16 cellular contexts compared by ENCODE assay signal in the genomic region with DNA sequence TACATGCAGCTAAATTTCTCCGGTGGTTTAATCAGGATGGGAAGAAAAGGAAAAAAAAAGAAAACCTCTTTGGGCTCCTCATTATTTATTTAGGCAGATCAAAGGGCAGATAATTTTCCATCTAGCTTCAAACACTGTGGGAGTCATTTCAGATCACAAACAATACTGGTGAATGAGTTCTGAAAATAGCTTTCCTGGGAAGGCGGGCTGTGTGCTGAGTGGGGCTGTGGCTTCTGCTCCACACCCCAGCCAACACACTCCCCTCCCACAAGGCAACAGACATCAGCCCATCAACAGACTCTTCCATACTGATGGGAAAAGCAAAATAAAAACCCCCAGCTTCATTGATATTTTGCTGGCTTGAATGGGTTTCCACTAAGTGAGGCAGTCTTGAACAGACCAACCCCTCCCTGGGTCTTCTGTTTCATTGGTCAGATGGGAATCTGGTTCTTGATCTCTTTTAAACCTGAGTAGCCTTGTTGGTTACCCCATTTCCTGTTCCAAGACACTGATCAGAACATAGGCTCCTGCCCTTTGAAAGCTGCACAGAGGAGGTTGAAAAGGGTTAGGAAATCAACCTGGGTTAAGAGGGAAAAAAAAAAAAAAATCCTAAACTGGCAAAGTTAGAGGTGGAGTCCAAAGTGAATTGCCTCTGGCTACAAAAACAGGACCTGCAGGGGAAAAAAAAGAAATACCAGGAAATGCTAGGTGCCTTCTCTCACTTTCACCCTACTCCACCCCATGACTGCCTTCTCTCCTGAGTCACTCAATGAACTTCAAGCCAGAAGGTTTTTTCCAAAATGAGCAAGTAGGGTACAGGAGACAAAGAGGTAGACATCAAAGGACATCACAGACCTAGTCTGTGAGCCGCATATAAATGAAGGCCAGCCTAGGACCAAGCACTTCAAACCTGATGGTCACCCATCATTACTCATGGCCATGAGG. TPM values are rescaled to one million over a fixed set of nuclear protein-coding genes. Genes with fewer than 3 reads are reported as not detected.
DNase-seq lines count a peak whose midpoint lies in the region; ATAC-seq and TF ChIP-seq lines count a peak whose summit lies in the region.
"Had no signal": no experiment of that assay in that cellular context is flagged by ENCODE, and none has a peak within 500 bp of the region (broad histone marks: within the 10 kb centered on the region; RNA-seq: fewer than 3 reads in every experiment).

No MANE protein-coding gene starts in this region.

- H3K36me3 ChIP-seq in WERI-Rb-1, result no peaks in the 10 kb centered on the region
- H3K36me3 ChIP-seq: suprapubic skin had no signal

- no peaks in the 10 kb centered on the region for H3K9me3 Mint-ChIP-seq in stimulated activated effector memory CD8-positive, alpha-beta T cell treated with anti-CD3 and anti-CD28 coated beads, Interleukin-12 subunit alpha, Interleukin-12 subunit beta, amount 100 ng/mL, for 72 hours
- H3K9me3 Mint-ChIP-seq: natural killer cell treated with Interleukin-12 subunit alpha and Interleukin-12 subunit beta and Interleukin-15 and Interleukin-18, amount 100 ng/mL, for 72 hours had no signal

- peak; percentile 85 for ATAC-seq in foreskin keratinocyte
- peak; percentile 53 for ATAC-seq in stimulated activated effector memory CD8-positive, alpha-beta T cell treated with anti-CD3 and anti-CD28 coated beads, Interleukin-12 subunit alpha, Interleukin-12 subunit beta, amount 100 ng/mL, for 72 hours
- ATAC-seq: HepG2; natural killer cell treated with Interleukin-12 subunit alpha and Interleukin-12 subunit beta and Interleukin-15 and Interleukin-18, amount 100 ng/mL, for 72 hours had no signal

- H3K27ac ChIP-seq in foreskin keratinocyte (no peak overlapping the region), WERI-Rb-1 (no peak overlapping the region)
- H3K27ac ChIP-seq: suprapubic skin had no signal

- no peaks in the 10 kb centered on the region for H3K9me3 ChIP-seq in WERI-Rb-1 (ENCODE audit: severe bottlenecking)
- H3K9me3 ChIP-seq: suprapubic skin had no signal

- H3K4me1 Mint-ChIP-seq in stimulated activated effector memory CD8-positive, alpha-beta T cell treated with anti-CD3 and anti-CD28 coated beads, Interleukin-12 subunit alpha, Interleukin-12 subunit beta, amount 100 ng/mL, for 72 hours, result no peaks in the 10 kb centered on the region

- peak; percentile 3 for DNase-seq in DMS53 (lab: John Stamatoyannopoulos, UW)
- no peak for DNase-seq in DMS53 treated with DMSO at 0.1 percent for 48 hours (lab: John Stamatoyannopoulos, UW; ENCODE audit: unreplicated experiment)
- peak; percentile 40 for DNase-seq in NCI-H1417 treated with DMSO at 0.1 percent for 48 hours (lab: John Stamatoyannopoulos, UW)
- DNase-seq in foreskin keratinocyte, result peak in 1 of 2 donors; percentile 72
- no peak for DNase-seq in stimulated activated effector memory CD8-positive, alpha-beta T cell treated with anti-CD3 and anti-CD28 coated beads, Interleukin-12 subunit alpha, Interleukin-12 subunit beta, amount 100 ng/mL, for 72 hours (ENCODE audit: low spot score in 2 of 2)
- DNase-seq in WERI-Rb-1, result no peak
- DNase-seq in GM19240 (ENCODE audit: insufficient read length, low spot score), result no peak
- no peak for DNase-seq in ureter (ENCODE audit: low spot score)
- DNase-seq: activated CD4-positive, alpha-beta T cell treated with anti-CD3 and anti-CD28 coated beads for 48 hours; cerebellar nuclear complex; foreskin fibroblast; retina; SHP77 treated with DMSO at 0.1 percent for 48 hours had no signal

- H3K4me3 Mint-ChIP-seq in stimulated activated effector memory CD8-positive, alpha-beta T cell treated with anti-CD3 and anti-CD28 coated beads, Interleukin-12 subunit alpha, Interleukin-12 subunit beta, amount 100 ng/mL, for 72 hours, result no peak overlapping the region
- H3K4me3 Mint-ChIP-seq: natural killer cell treated with Interleukin-12 subunit alpha and Interleukin-12 subunit beta and Interleukin-15 and Interleukin-18, amount 100 ng/mL, for 72 hours had no signal

- no peaks in the 10 kb centered on the region for H3K4me1 ChIP-seq in foreskin keratinocyte

- no peak overlapping the region for H3K4me3 ChIP-seq in WERI-Rb-1 (ENCODE audit: low read depth, low read length)
- H3K4me3 ChIP-seq: suprapubic skin had no signal

- H3K27ac Mint-ChIP-seq in stimulated activated effector memory CD8-positive, alpha-beta T cell treated with anti-CD3 and anti-CD28 coated beads, Interleukin-12 subunit alpha, Interleukin-12 subunit beta, amount 100 ng/mL, for 72 hours, result no peak overlapping the region
- H3K27ac Mint-ChIP-seq: natural killer cell treated with Interleukin-12 subunit alpha and Interleukin-12 subunit beta and Interleukin-15 and Interleukin-18, amount 100 ng/mL, for 72 hours had no signal

- no peaks in the 10 kb centered on the region for H3K36me3 Mint-ChIP-seq in stimulated activated effector memory CD8-positive, alpha-beta T cell treated with anti-CD3 and anti-CD28 coated beads, Interleukin-12 subunit alpha, Interleukin-12 subunit beta, amount 100 ng/mL, for 72 hours
- H3K36me3 Mint-ChIP-seq: natural killer cell treated with Interleukin-12 subunit alpha and Interleukin-12 subunit beta and Interleukin-15 and Interleukin-18, amount 100 ng/mL, for 72 hours had no signal

- H3K27me3 ChIP-seq in foreskin keratinocyte (no peaks in the 10 kb centered on the region), WERI-Rb-1 (ENCODE audit: insufficient read depth, low read depth, severe bottlenecking) (peaks cover 7% of the 10 kb centered on the region)
- H3K27me3 ChIP-seq: suprapubic skin had no signal

- TF ChIP-seq CTCF in foreskin keratinocyte (conservative IDR thresholded peaks at IDR 0.05) (no peak), WERI-Rb-1 (IDR thresholded peaks at IDR 0.05; ENCODE audit: low read depth, low read length) (no peak)

RNA-seq across cellular contexts. Expression of a gene that starts 20.0 kb away (rescaled TPM):
- total RNA-seq in foreskin keratinocyte (3.8 and 5.2 TPM in 2 replicates), ureter (27.5 TPM)
- polyA plus RNA-seq in foreskin keratinocyte, result 0.58 and 0.95 TPM in 2 replicates

Comparison
In these comparisons a context has a peak if more than half of its experiments do, and no peak if none do; other contexts are left out.
1. DNase-seq: peak in DMS53 (single experiment) and NCI-H1417 treated with DMSO at 0.1 percent for 48 hours (single experiment); none in DMS53 treated with DMSO at 0.1 percent for 48 hours (single experiment), stimulated activated effector memory CD8-positive, alpha-beta T cell treated with anti-CD3 and anti-CD28 coated beads, Interleukin-12 subunit alpha, Interleukin-12 subunit beta, amount 100 ng/mL, for 72 hours (0 of 2), WERI-Rb-1 (single experiment), GM19240 (single experiment) and ureter (single experiment).